Comparison of ENCODE assay signal across 12 cellular contexts in the genomic region with DNA sequence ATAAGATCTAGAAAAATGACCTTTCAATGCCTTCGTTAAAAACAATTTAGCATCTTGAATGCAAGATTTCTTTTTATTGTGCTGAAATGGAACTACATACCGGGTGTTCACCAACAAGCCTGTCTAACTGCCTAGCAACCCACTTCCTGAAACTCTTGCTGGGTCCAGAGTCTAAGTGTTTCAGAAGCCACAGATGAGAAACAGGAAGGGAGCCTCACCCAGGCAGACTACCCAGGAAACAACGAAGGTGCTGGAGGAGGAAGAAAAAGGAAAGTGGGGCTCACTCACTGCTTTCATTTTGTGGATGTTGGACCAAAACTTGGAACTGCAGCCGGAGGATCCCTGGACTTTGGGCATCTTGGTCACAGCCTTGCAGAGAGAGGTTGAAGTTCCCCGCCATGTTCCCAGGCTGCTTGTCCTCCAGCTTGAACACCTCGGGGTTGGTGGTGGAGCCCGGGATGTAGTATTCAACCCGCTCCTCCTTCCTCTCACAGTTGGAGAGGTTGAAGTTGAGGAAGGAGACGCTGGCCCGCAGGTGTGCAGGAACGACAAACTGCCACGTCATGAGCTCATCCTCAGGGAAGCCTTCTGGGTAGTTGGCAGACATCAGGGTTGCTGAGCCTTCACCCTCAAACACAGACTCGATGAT. TPM values are rescaled to one million over a fixed set of nuclear protein-coding genes. Genes with fewer than 3 reads are reported as not detected.
DNase-seq lines count a peak whose midpoint lies in the region; ATAC-seq lines count a peak whose summit lies in the region.
"Had no signal": no experiment of that assay in that cellular context is flagged by ENCODE, and none has a peak within 500 bp of the region (broad histone marks: within the 10 kb centered on the region; RNA-seq: fewer than 3 reads in every experiment).

No MANE protein-coding gene starts in this region.

- DNase-seq in Ammon's horn (ENCODE audit: low spot score) (peak; percentile 34), SW480 (ENCODE audit: low spot score) (peak; percentile 71), NCI-H510A treated with DMSO at 0.1 percent for 48 hours (lab: John Stamatoyannopoulos, UW) (no peak), NCI-H1694 treated with DMSO at 0.1 percent for 48 hours (lab: John Stamatoyannopoulos, UW) (no peak)
- DNase-seq: DMS53, esophagus squamous epithelium, GOT3, NCI-H2029 had no signal

- ATAC-seq in GM21786 (IDR thresholded peaks at IDR 0.05; ENCODE audit: unreplicated experiment) (peak; percentile 63), esophagus mucosa (peak; percentile 45), HG03045 (IDR thresholded peaks at IDR 0.05; ENCODE audit: unreplicated experiment) (no peak), HG02840 (IDR thresholded peaks at IDR 0.05; ENCODE audit: low FRiP score, unreplicated experiment) (no peak)

RNA-seq across cellular contexts. Expression of a gene that starts 35.9 kb away (rescaled TPM):
- 85.6 TPM for total RNA-seq in esophagus mucosa

Comparison
In these comparisons a context has a peak if more than half of its experiments do, and no peak if none do; other contexts are left out.
1. DNase-seq: peak in Ammon's horn (single experiment) and SW480 (single experiment); none in NCI-H510A treated with DMSO at 0.1 percent for 48 hours (single experiment) and NCI-H1694 treated with DMSO at 0.1 percent for 48 hours (single experiment).
2. ATAC-seq: peak in GM21786 (single experiment) and esophagus mucosa (single experiment); none in HG03045 (single experiment) and HG02840 (single experiment).